Comparison of ENCODE assay signal across 1 cellular context in the genomic region with DNA sequence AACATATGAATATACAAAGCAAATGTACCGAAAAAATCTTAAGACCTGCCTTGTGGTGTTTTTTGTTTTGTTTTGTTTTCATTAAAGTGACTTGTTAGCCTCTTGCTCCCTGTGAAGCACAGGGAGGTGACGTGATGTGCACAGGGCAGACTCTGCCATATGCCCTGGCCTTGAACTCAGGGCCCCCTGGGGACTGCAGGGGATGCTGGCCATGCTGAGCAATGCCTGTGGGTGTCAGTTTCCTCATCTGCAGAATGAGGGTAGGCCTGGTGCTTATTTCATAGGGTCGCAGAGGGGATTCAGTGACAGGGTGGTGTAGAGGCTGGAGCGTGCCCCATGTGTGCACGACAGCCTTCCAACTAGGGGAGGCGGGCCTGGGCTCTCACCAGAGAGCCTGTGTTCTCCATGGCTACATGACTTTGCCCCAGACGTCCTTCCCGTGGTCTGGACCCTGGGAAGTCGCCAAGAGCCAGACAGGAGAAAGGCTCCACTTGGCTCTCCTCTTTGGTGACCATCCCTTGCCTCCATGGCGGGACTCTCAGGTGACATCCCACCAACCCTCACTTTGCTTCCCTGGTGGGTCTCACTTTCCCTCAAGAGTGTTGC.
TF ChIP-seq lines count a peak whose summit lies in the region.

No MANE protein-coding gene starts in this region.

TF ChIP-seq in HepG2, 621 proteins besides CTCF, POLR2A, EP300 and RAD21 (continued from another document):
- TF ChIP-seq, protein P1, sequence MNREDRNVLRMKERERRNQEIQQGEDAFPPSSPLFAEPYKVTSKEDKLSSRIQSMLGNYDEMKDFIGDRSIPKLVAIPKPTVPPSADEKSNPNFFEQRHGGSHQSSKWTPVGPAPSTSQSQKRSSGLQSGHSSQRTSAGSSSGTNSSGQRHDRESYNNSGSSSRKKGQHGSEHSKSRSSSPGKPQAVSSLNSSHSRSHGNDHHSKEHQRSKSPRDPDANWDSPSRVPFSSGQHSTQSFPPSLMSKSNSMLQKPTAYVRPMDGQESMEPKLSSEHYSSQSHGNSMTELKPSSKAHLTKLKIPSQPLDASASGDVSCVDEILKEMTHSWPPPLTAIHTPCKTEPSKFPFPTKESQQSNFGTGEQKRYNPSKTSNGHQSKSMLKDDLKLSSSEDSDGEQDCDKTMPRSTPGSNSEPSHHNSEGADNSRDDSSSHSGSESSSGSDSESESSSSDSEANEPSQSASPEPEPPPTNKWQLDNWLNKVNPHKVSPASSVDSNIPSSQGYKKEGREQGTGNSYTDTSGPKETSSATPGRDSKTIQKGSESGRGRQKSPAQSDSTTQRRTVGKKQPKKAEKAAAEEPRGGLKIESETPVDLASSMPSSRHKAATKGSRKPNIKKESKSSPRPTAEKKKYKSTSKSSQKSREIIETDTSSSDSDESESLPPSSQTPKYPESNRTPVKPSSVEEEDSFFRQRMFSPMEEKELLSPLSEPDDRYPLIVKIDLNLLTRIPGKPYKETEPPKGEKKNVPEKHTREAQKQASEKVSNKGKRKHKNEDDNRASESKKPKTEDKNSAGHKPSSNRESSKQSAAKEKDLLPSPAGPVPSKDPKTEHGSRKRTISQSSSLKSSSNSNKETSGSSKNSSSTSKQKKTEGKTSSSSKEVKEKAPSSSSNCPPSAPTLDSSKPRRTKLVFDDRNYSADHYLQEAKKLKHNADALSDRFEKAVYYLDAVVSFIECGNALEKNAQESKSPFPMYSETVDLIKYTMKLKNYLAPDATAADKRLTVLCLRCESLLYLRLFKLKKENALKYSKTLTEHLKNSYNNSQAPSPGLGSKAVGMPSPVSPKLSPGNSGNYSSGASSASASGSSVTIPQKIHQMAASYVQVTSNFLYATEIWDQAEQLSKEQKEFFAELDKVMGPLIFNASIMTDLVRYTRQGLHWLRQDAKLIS (CRISPR knock-in tag; IDR thresholded peaks at IDR 0.05) = no peak
- TF ChIP-seq, protein P2, sequence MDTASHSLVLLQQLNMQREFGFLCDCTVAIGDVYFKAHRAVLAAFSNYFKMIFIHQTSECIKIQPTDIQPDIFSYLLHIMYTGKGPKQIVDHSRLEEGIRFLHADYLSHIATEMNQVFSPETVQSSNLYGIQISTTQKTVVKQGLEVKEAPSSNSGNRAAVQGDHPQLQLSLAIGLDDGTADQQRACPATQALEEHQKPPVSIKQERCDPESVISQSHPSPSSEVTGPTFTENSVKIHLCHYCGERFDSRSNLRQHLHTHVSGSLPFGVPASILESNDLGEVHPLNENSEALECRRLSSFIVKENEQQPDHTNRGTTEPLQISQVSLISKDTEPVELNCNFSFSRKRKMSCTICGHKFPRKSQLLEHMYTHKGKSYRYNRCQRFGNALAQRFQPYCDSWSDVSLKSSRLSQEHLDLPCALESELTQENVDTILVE (CRISPR knock-in tag; IDR thresholded peaks at IDR 0.05) = no peak
- TF ChIP-seq SALL1 (CRISPR knock-in tag; IDR thresholded peaks at IDR 0.05) = peak; percentile 42; the same call in 1 of the 2 replicates
- TF ChIP-seq ZNF776 (CRISPR knock-in tag; IDR thresholded peaks at IDR 0.05) = no peak
- TF ChIP-seq KMT2B (CRISPR knock-in tag; IDR thresholded peaks at IDR 0.05) = no peak
- no peak for TF ChIP-seq MEIS2 (CRISPR knock-in tag; IDR thresholded peaks at IDR 0.05)
- 0 out of 2 replicates have a peak, but pooled peaks have one; percentile 15 for TF ChIP-seq HDAC1 (CRISPR knock-in tag; IDR thresholded peaks at IDR 0.05)
- TF ChIP-seq SMAD1 (CRISPR knock-in tag; IDR thresholded peaks at IDR 0.05; ENCODE audit: borderline replicate concordance, low read depth) = no peak
- no peak for TF ChIP-seq ZNF543 (CRISPR knock-in tag; IDR thresholded peaks at IDR 0.05)
- TF ChIP-seq NR2F1 (CRISPR knock-in tag; IDR thresholded peaks at IDR 0.05) = peak in 1 of 2 experiments; percentile 39; a peak in 1 of 4 replicates
- TF ChIP-seq RXRB (CRISPR knock-in tag; IDR thresholded peaks at IDR 0.05; ENCODE audit: borderline replicate concordance) = peak; percentile 52; the same call in 1 of the 2 replicates
- no peak for TF ChIP-seq AHR (CRISPR knock-in tag; IDR thresholded peaks at IDR 0.05)
- TF ChIP-seq, protein P3, sequence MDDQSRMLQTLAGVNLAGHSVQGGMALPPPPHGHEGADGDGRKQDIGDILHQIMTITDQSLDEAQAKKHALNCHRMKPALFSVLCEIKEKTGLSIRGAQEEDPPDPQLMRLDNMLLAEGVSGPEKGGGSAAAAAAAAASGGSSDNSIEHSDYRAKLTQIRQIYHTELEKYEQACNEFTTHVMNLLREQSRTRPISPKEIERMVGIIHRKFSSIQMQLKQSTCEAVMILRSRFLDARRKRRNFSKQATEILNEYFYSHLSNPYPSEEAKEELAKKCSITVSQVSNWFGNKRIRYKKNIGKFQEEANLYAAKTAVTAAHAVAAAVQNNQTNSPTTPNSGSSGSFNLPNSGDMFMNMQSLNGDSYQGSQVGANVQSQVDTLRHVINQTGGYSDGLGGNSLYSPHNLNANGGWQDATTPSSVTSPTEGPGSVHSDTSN (CRISPR knock-in tag; IDR thresholded peaks at IDR 0.05; ENCODE audit: borderline replicate concordance) = no peak
- no peak for TF ChIP-seq ZNF329 (CRISPR knock-in tag; IDR thresholded peaks at IDR 0.05; ENCODE audit: low read depth)
- TF ChIP-seq NFKB2 (CRISPR knock-in tag; IDR thresholded peaks at IDR 0.05; ENCODE audit: borderline replicate concordance) = no peak; the same call in 1 of the 2 replicates
